8 cellular contexts compared by ENCODE assay signal in genomic region chr3:49007771-49008528, GRCh38. TPM values are rescaled to one million over a fixed set of nuclear protein-coding genes. Genes with fewer than 3 reads are reported as not detected.
DNase-seq lines count a peak whose midpoint lies in the region; ATAC-seq, FAIRE-seq and TF ChIP-seq lines count a peak whose summit lies in the region.

No MANE protein-coding gene starts in this region.

- CTCF ChIA-PET in CD4-positive, alpha-beta T cell (lab: Charles Lee) = interaction anchor here (1.1 to 5.2 kb wide), 6 partner anchors 8 to 89 kb away, joined by 4 to 100 read pairs (median 10); partner anchors contain the start of genes ARIH2, IMPDH2, NDUFAF3 and P4HTM

- H3K4me3 ChIP-seq in fibroblast of mammary gland (ENCODE audit: control insufficient read depth, low read depth, low read length) = peak overlapping the region; percentile 65

- peak; percentile 74 to 90 (median 85) for DNase-seq in CD4-positive, alpha-beta T cell
- peak; percentile 88 for DNase-seq in HK-2 (ENCODE audit: unreplicated experiment)
- DNase-seq in RCC 7860 (ENCODE audit: low spot score) = peak; percentile 62
- DNase-seq in fibroblast of mammary gland (ENCODE audit: low read depth) = peak; percentile 81
- DNase-seq in natural killer cell = peak; percentile 70
- DNase-seq in stimulated activated naive CD8-positive, alpha-beta T cell treated with anti-CD3 and anti-CD28 coated beads, Interleukin-15, Interleukin-2, amounts not matched to agents 100 U/mL and 50 U/mL, for 24 hours = peak; percentile 91

- H3K36me3 Mint-ChIP-seq in CD4-positive, alpha-beta T cell (ENCODE audit: low read depth) = peaks cover 28% of the 10 kb centered on the region
- H3K36me3 Mint-ChIP-seq in activated T-helper 17 cell treated with anti-CD3 and anti-CD28 coated beads, Interleukin-2, amount 50 U/mL, for 72 hours (ENCODE audit: low read depth) = peaks cover 56% of the 10 kb centered on the region
- no peaks in the 10 kb centered on the region for H3K36me3 Mint-ChIP-seq in natural killer cell

- TF ChIP-seq CTCF in CD4-positive, alpha-beta T cell (IDR thresholded peaks at IDR 0.05) = no peak
- no peak for TF ChIP-seq CTCF in fibroblast of mammary gland (conservative IDR thresholded peaks at IDR 0.05; ENCODE audit: control insufficient read depth, insufficient read depth, low read depth, low read length)
- no peak for TF ChIP-seq CTCF in natural killer cell (IDR thresholded peaks at IDR 0.05)

- intact Hi-C loops in CD4-positive, alpha-beta T cell (cut with DNase I, micrococcal nuclease) = loop anchor here (1.0 to 5.0 kb wide), 8 partner anchors 10 to 1496 kb away; partner anchors contain the start of genes DALRD3 (in 1 of the 2), ELP6 (in 1 of the 2), IMPDH2 (in 1 of the 2) and NME6 (in 1 of the 2)
- intact Hi-C loops in natural killer cell (cut with micrococcal nuclease) = loop anchor here (1.0 to 5.0 kb wide), 4 partner anchors 13 to 91 kb away; partner anchors contain the start of genes ARIH2, P4HTM and QRICH1

- H3K4me1 Mint-ChIP-seq in CD4-positive, alpha-beta T cell (ENCODE audit: low read depth) = peaks cover 32% of the 10 kb centered on the region
- peaks cover 15% of the 10 kb centered on the region for H3K4me1 Mint-ChIP-seq in activated T-helper 17 cell treated with anti-CD3 and anti-CD28 coated beads, Interleukin-2, amount 50 U/mL, for 72 hours
- H3K4me1 Mint-ChIP-seq in natural killer cell = peaks cover 21 to 25% of the 10 kb centered on the region in 2 donors

- H3K9me3 ChIP-seq in CD4-positive, alpha-beta T cell (ENCODE audit: control insufficient read depth, low read length) = no peaks in the 10 kb centered on the region

- no peak for FAIRE-seq in RCC 7860 (lab: Jason Lieb, UNC)

- H3K9me3 Mint-ChIP-seq in CD4-positive, alpha-beta T cell = no peaks in the 10 kb centered on the region
- H3K9me3 Mint-ChIP-seq in activated T-helper 17 cell treated with anti-CD3 and anti-CD28 coated beads, Interleukin-2, amount 50 U/mL, for 72 hours = no peaks in the 10 kb centered on the region
- H3K9me3 Mint-ChIP-seq in natural killer cell = no peaks in the 10 kb centered on the region

- POLR2A ChIA-PET in CD4-positive, alpha-beta T cell (lab: Charles Lee) = interaction anchor here (0.5 to 8.0 kb wide), 24 partner anchors 10 to 462 kb away, joined by 3 to 331 read pairs (median 4); partner anchors contain the start of genes ARIH2, DAG1, DALRD3 and IMPDH2

- ATAC-seq in CD4-positive, alpha-beta T cell (ENCODE audit: poor library complexity) = peak; percentile 51
- ATAC-seq in GM19455 (IDR thresholded peaks at IDR 0.05; ENCODE audit: unreplicated experiment) = peak; percentile 45
- peak; percentile 68 for ATAC-seq in activated T-helper 17 cell treated with anti-CD3 and anti-CD28 coated beads, Interleukin-2, amount 50 U/mL, for 72 hours (replicated peaks)
- ATAC-seq in natural killer cell = peak; percentile 45 to 62 (median 49)
- peak; percentile 67 for ATAC-seq in stimulated activated naive CD8-positive, alpha-beta T cell treated with anti-CD3 and anti-CD28 coated beads, Interleukin-15, Interleukin-2, amounts not matched to agents 100 U/mL and 50 U/mL, for 24 hours

- peak overlapping the region; percentile 99 for H3K4me3 Mint-ChIP-seq in CD4-positive, alpha-beta T cell
- peak overlapping the region; percentile 94 for H3K4me3 Mint-ChIP-seq in activated T-helper 17 cell treated with anti-CD3 and anti-CD28 coated beads, Interleukin-2, amount 50 U/mL, for 72 hours
- peak overlapping the region; percentile 100 for H3K4me3 Mint-ChIP-seq in natural killer cell

- peak overlapping the region; percentile 97 for H3K27ac Mint-ChIP-seq in CD4-positive, alpha-beta T cell
- peak overlapping the region; percentile 97 for H3K27ac Mint-ChIP-seq in activated T-helper 17 cell treated with anti-CD3 and anti-CD28 coated beads, Interleukin-2, amount 50 U/mL, for 72 hours
- peak overlapping the region; percentile 98 to 99 for H3K27ac Mint-ChIP-seq in natural killer cell

- no peaks in the 10 kb centered on the region for H3K27me3 Mint-ChIP-seq in CD4-positive, alpha-beta T cell
- H3K27me3 Mint-ChIP-seq in activated T-helper 17 cell treated with anti-CD3 and anti-CD28 coated beads, Interleukin-2, amount 50 U/mL, for 72 hours = no peaks in the 10 kb centered on the region
- H3K27me3 Mint-ChIP-seq in natural killer cell (ENCODE audit: low read depth in 2 of 2) = no peaks in the 10 kb centered on the region

- H3K27me3 ChIP-seq in CD4-positive, alpha-beta T cell (ENCODE audit: control insufficient read depth, insufficient read depth, low read length) = no peaks in the 10 kb centered on the region

- H3K27ac ChIP-seq in CD4-positive, alpha-beta T cell (ENCODE audit: low read depth, low read length) = peak overlapping the region; percentile 89

RNA-seq across cellular contexts. Expression of gene WDR6, which starts 0.8 kb away (rescaled TPM):
- total RNA-seq in CD4-positive, alpha-beta T cell = 100 to 1,000 TPM; 132 to 134 TPM
- 100 to 1,000 TPM; 154 to 208 TPM for total RNA-seq in activated T-helper 17 cell treated with anti-CD3 and anti-CD28 coated beads, Interleukin-2, amount 50 U/mL, for 72 hours
- 100 to 1,000 TPM; 113 to 167 (median 129) TPM for total RNA-seq in natural killer cell

RNA-seq across cellular contexts. Expression of gene DALRD3, which starts 10.4 kb away (rescaled TPM):
- total RNA-seq in CD4-positive, alpha-beta T cell = 10 to 100 TPM; 15.1 to 15.6 TPM
- total RNA-seq in activated T-helper 17 cell treated with anti-CD3 and anti-CD28 coated beads, Interleukin-2, amount 50 U/mL, for 72 hours = 10 to 100 TPM; 20.9 to 21.2 TPM
- 10 to 100 TPM; 16.8 to 20.1 (median 18.0) TPM for total RNA-seq in natural killer cell

RNA-seq across cellular contexts. Expression of gene NDUFAF3, which starts 14.0 kb away (rescaled TPM):
- total RNA-seq in CD4-positive, alpha-beta T cell = 10 to 100 TPM; 52.7 to 53.2 TPM
- total RNA-seq in activated T-helper 17 cell treated with anti-CD3 and anti-CD28 coated beads, Interleukin-2, amount 50 U/mL, for 72 hours = 10 to 100 TPM; 40.6 to 56.7 TPM
- 10 to 100 TPM; 51.0 to 72.9 (median 66.1) TPM for total RNA-seq in natural killer cell

RNA-seq across cellular contexts. Expression of gene P4HTM, which starts 17.9 kb away (rescaled TPM):
- 10 to 100 TPM; 45.9 to 47.0 TPM for total RNA-seq in CD4-positive, alpha-beta T cell
- total RNA-seq in activated T-helper 17 cell treated with anti-CD3 and anti-CD28 coated beads, Interleukin-2, amount 50 U/mL, for 72 hours = 10 to 100 TPM; 32.2 to 44.9 TPM
- 10 to 100 TPM; 28.8 to 31.3 (median 30.6) TPM for total RNA-seq in natural killer cell

RNA-seq across cellular contexts. Expression of gene IMPDH2, which starts 21.2 kb away (rescaled TPM):
- 100 to 1,000 TPM; 133 to 135 TPM for total RNA-seq in CD4-positive, alpha-beta T cell
- 100 to 1,000 TPM; 460 to 479 TPM for total RNA-seq in activated T-helper 17 cell treated with anti-CD3 and anti-CD28 coated beads, Interleukin-2, amount 50 U/mL, for 72 hours
- total RNA-seq in natural killer cell = 10 to 100 TPM; 45.6 to 85.7 (median 50.0) TPM

Comparison
In these comparisons a context has a peak if more than half of its experiments do, and no peak if none do; other contexts are left out.
1. Peak in every context shown above with its lines: DNase-seq, ATAC-seq, H3K4me3 ChIP-seq and H3K27ac ChIP-seq.